Comparison of ENCODE assay signal across 10 cellular contexts in the genomic region with DNA sequence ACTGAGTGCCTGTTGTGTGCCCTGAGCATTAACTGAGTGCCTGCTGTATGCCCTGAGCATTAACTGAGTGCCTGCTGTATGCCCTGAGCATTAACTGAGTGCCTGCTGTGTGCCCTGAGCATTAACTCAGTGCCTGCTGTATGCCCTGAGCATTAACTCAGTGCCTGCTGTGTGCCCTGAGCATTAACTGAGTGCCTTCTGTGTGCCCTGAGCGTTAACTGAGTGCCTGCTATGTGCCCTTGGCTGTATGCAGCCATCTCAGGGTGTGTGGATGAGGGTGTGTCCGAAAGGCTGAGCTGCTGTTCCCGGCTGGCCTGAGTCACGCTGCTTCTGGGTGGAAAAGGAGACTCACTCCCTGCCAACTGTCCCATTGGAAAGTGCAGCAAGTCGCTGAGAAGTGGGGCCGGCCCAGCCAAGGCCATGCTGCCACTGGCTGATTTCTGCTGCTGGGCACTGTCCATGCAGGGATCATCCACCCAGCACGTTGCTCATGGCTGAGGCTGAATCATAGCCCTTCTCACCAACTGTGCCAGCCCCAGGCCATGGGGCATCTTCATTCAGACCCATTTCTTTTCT.
DNase-seq lines count a peak whose midpoint lies in the region; ATAC-seq and TF ChIP-seq lines count a peak whose summit lies in the region.
"Had no signal": no experiment of that assay in that cellular context is flagged by ENCODE, and none has a peak within 500 bp of the region (broad histone marks: within the 10 kb centered on the region; RNA-seq: fewer than 3 reads in every experiment).

No MANE protein-coding gene starts in this region.

- H3K9me3 Mint-ChIP-seq in naive thymus-derived CD8-positive, alpha-beta T cell: no peaks in the 10 kb centered on the region
- H3K9me3 Mint-ChIP-seq: activated T-cell treated with anti-CD3 and anti-CD28 coated beads, Interleukin-2, amount 50 U/mL, for 24 hours had no signal

- ATAC-seq in body of pancreas (peak; percentile 49), left ventricle myocardium superior (peak; percentile 81), HG03442 (IDR thresholded peaks at IDR 0.05; ENCODE audit: unreplicated experiment) (no peak)
- ATAC-seq in naive thymus-derived CD8-positive, alpha-beta T cell: no peak

- peak overlapping the region in 2 of 4 donors; percentile 21 to 25 for H3K27ac ChIP-seq in body of pancreas

- TF ChIP-seq POLR2A in body of pancreas (IDR thresholded peaks at IDR 0.05): no peak

- no peaks in the 10 kb centered on the region for H3K36me3 ChIP-seq in body of pancreas (replicated peaks in 1 of 2; ENCODE audit: insufficient read depth in 1 of 2, low read depth in 2 of 2)

- no peak overlapping the region for H3K4me3 Mint-ChIP-seq in naive thymus-derived CD8-positive, alpha-beta T cell
- H3K4me3 Mint-ChIP-seq: activated T-cell treated with anti-CD3 and anti-CD28 coated beads, Interleukin-2, amount 50 U/mL, for 24 hours had no signal

- H3K4me1 ChIP-seq in body of pancreas: no peaks in the 10 kb centered on the region

- H3K27me3 ChIP-seq in body of pancreas: no peaks in the 10 kb centered on the region

- H3K4me1 Mint-ChIP-seq in naive thymus-derived CD8-positive, alpha-beta T cell: peaks cover 9 to 26% (median 22%) of the 10 kb centered on the region in 4 donors

- no peaks in the 10 kb centered on the region for H3K27me3 Mint-ChIP-seq in naive thymus-derived CD8-positive, alpha-beta T cell
- H3K27me3 Mint-ChIP-seq: activated T-cell treated with anti-CD3 and anti-CD28 coated beads, Interleukin-2, amount 50 U/mL, for 24 hours had no signal

- peak overlapping the region in 1 of 10 donors; percentile 61 for H3K27ac Mint-ChIP-seq in naive thymus-derived CD8-positive, alpha-beta T cell
- H3K27ac Mint-ChIP-seq: activated T-cell treated with anti-CD3 and anti-CD28 coated beads, Interleukin-2, amount 50 U/mL, for 24 hours had no signal

- DNase-seq in HT1080 (ENCODE audit: low read depth) (peak; percentile 83), body of pancreas (peak in 3 of 4 donors; percentile 31 to 89 (median 46)), left ventricle myocardium superior (peak; percentile 42), stromal cell of bone marrow (ENCODE audit: low read depth) (peak; percentile 76), NCI-H2196 treated with DMSO at 0.1 percent for 48 hours (lab: John Stamatoyannopoulos, UW; ENCODE audit: unreplicated experiment) (no peak)
- no peak for DNase-seq in central memory CD4-positive, alpha-beta T cell
- no peak for DNase-seq in naive thymus-derived CD8-positive, alpha-beta T cell
- DNase-seq: activated T-cell treated with anti-CD3 and anti-CD28 coated beads, Interleukin-2, amount 50 U/mL, for 24 hours; NCI-H1694 had no signal

- WGBS in body of pancreas, 2 donors: 55 to 67% methylated on average over 1 to 7 of the region's 7 CpGs

- POLR2A ChIA-PET in naive thymus-derived CD8-positive, alpha-beta T cell (lab: Charles Lee): interaction anchor here (0.7 kb wide), 1 partner anchor 407 kb away, joined by 3 read pairs; no protein-coding TSS in a partner anchor

- no peak for TF ChIP-seq CTCF in body of pancreas (IDR thresholded peaks at IDR 0.05)

- peaks cover 0 to 4% (median 0%) of the 10 kb centered on the region in 3 donors for H3K36me3 Mint-ChIP-seq in naive thymus-derived CD8-positive, alpha-beta T cell

- H3K9me3 ChIP-seq in body of pancreas: no peaks in the 10 kb centered on the region

- H3K4me3 ChIP-seq in body of pancreas: no peak overlapping the region

- intact Hi-C loops in body of pancreas (cut with DNase I): no loop called here
- intact Hi-C loops in left ventricle myocardium superior (cut with micrococcal nuclease): no loop called here

Comparison
In these comparisons a context has a peak if more than half of its experiments do, and no peak if none do; other contexts are left out.
1. DNase-seq: peak in HT1080 (single experiment), body of pancreas (3 of 4), left ventricle myocardium superior (single experiment) and stromal cell of bone marrow (single experiment); none in NCI-H2196 treated with DMSO at 0.1 percent for 48 hours (single experiment), central memory CD4-positive, alpha-beta T cell (single experiment) and naive thymus-derived CD8-positive, alpha-beta T cell (0 of 10).
2. ATAC-seq: peak in body of pancreas (single experiment) and left ventricle myocardium superior (single experiment); none in HG03442 (single experiment) and naive thymus-derived CD8-positive, alpha-beta T cell (0 of 2).